Comparison of ENCODE assay signal across 14 cellular contexts in genomic region chr6:43020052-43020705, GRCh38. TPM values are rescaled to one million over a fixed set of nuclear protein-coding genes. Genes with fewer than 3 reads are reported as not detected.
A peak's percentile ranks its signal among the peaks of the same experiment; 100 is the strongest.
DNase-seq lines count a peak whose midpoint lies in the region; ATAC-seq, FAIRE-seq and TF ChIP-seq lines count a peak whose summit lies in the region.
"Had no signal": no experiment of that assay in that cellular context is flagged by ENCODE, and none has a peak within 500 bp of the region (broad histone marks: within the 10 kb centered on the region; RNA-seq: fewer than 3 reads in every experiment).

No MANE protein-coding gene starts in this region.

- DNase-seq in astrocyte (ENCODE audit: low read depth): no peak
- DNase-seq in natural killer cell treated with Interleukin-12 subunit alpha and Interleukin-12 subunit beta and Interleukin-15 and Interleukin-18, amount 100 ng/mL, for 72 hours (ENCODE audit: low spot score): no peak
- no peak for DNase-seq in substantia nigra (lab: John Stamatoyannopoulos, UW)
- DNase-seq in NCI-H748 (lab: John Stamatoyannopoulos, UW; ENCODE audit: unreplicated experiment): no peak
- no peak for DNase-seq in effector CD4-positive, alpha-beta T cell
- DNase-seq: activated CD8-positive, alpha-beta memory T cell treated with anti-CD3 and anti-CD28 coated beads for 24 hours; Calu3; NCI-H446 treated with DMSO at 0.1 percent for 48 hours; SIG-M5 had no signal

- peak overlapping the region in 6 of 11 experiments; percentile 76 to 89 (median 80); a peak in 6 of 22 replicates for H3K27ac ChIP-seq in BLaER1 treated with 17β-estradiol and CSF1 and Interleukin-3, amounts not matched to agents 10 nM and 100 nM
- H3K27ac ChIP-seq in HEK293 (ENCODE audit: extremely low read depth, low read depth, low read length): peak overlapping the region; percentile 86
- H3K27ac ChIP-seq in astrocyte (ENCODE audit: low read depth, low read length): no peak overlapping the region
- no peak overlapping the region for H3K27ac ChIP-seq in substantia nigra (ENCODE audit: low read depth, low read length, poor library complexity, severe bottlenecking)

- CTCF ChIA-PET in HEK293 (lab: Yijun Ruan, JAX): interaction anchor here (0.5 to 2.3 kb wide), 7 partner anchors 10 to 314 kb away, joined by 3 to 11 read pairs (median 4); no protein-coding TSS in a partner anchor

- no peaks in the 10 kb centered on the region for H3K27me3 ChIP-seq in BLaER1 treated with 17β-estradiol and CSF1 and Interleukin-3, amounts not matched to agents 10 nM and 100 nM
- H3K27me3 ChIP-seq in astrocyte (ENCODE audit: insufficient read depth, low read length): no peaks in the 10 kb centered on the region
- H3K27me3 ChIP-seq: MG63, tibial nerve had no signal

- POLR2A ChIA-PET in HEK293 (lab: Yijun Ruan, JAX): interaction anchor here (1.0 to 9.2 kb wide), 13 partner anchors 6 to 124 kb away, joined by 3 to 66 read pairs (median 8); partner anchors contain the start of genes CNPY3, CUL7, KLC4 and KLHDC3

- H3K36me3 ChIP-seq in BLaER1 treated with 17β-estradiol and CSF1 and Interleukin-3, amounts not matched to agents 10 nM and 100 nM: peaks cover 56 to 71% (median 63%) of the 10 kb centered on the region in 11 experiments
- H3K36me3 ChIP-seq in HEK293 (ENCODE audit: control insufficient read depth in 2 of 2, insufficient read depth in 1 of 2, low read length in 2 of 2) (peaks cover 45 to 72% of the 10 kb centered on the region in 2 experiments), astrocyte (ENCODE audit: insufficient read depth, low read length) (peaks cover 28% of the 10 kb centered on the region)

- peaks cover 83% of the 10 kb centered on the region for H3K79me2 ChIP-seq in astrocyte (ENCODE audit: insufficient read depth, low read length)

- no peak for ATAC-seq in natural killer cell treated with Interleukin-12 subunit alpha and Interleukin-12 subunit beta and Interleukin-15 and Interleukin-18, amount 100 ng/mL, for 72 hours
- no peak for ATAC-seq in HG03439 (IDR thresholded peaks at IDR 0.05; ENCODE audit: unreplicated experiment)

- no peak overlapping the region for H3K9ac ChIP-seq in BLaER1 treated with 17β-estradiol and CSF1 and Interleukin-3, amounts not matched to agents 10 nM and 100 nM
- no peak overlapping the region for H3K9ac ChIP-seq in astrocyte (ENCODE audit: low read length)

- H3K4me2 ChIP-seq in BLaER1 treated with 17β-estradiol and CSF1 and Interleukin-3, amounts not matched to agents 10 nM and 100 nM: peak overlapping the region; percentile 60 to 96 (median 85); a peak in 14 of 22 replicates
- H3K4me2 ChIP-seq in astrocyte (ENCODE audit: low read length): no peak overlapping the region

- no peak overlapping the region for H3K4me3 ChIP-seq in BLaER1 treated with 17β-estradiol and CSF1 and Interleukin-3, amounts not matched to agents 10 nM and 100 nM
- no peak overlapping the region for H3K4me3 ChIP-seq in HEK293 (ENCODE audit: low read depth, low read length)
- H3K4me3 ChIP-seq in astrocyte (ENCODE audit: insufficient read depth, low read depth, low read length): no peak overlapping the region

- H4K20me1 ChIP-seq in BLaER1 treated with 17β-estradiol and CSF1 and Interleukin-3, amounts not matched to agents 10 nM and 100 nM: peaks cover 14 to 51% (median 37%) of the 10 kb centered on the region in 11 experiments; a peak in 17 of 22 replicates
- peaks cover 30% of the 10 kb centered on the region for H4K20me1 ChIP-seq in astrocyte (ENCODE audit: insufficient read depth, low read length)

- no peaks in the 10 kb centered on the region for H3K9me3 Mint-ChIP-seq in astrocyte (ENCODE audit: unreplicated experiment)
- no peaks in the 10 kb centered on the region for H3K9me3 Mint-ChIP-seq in natural killer cell treated with Interleukin-12 subunit alpha and Interleukin-12 subunit beta and Interleukin-15 and Interleukin-18, amount 100 ng/mL, for 72 hours

- H2AFZ ChIP-seq in astrocyte (ENCODE audit: low read depth, low read length): no peak overlapping the region

- H3K27ac Mint-ChIP-seq in astrocyte (ENCODE audit: unreplicated experiment): peak overlapping the region; percentile 47
- peak overlapping the region; percentile 40 to 42 for H3K27ac Mint-ChIP-seq in natural killer cell treated with Interleukin-12 subunit alpha and Interleukin-12 subunit beta and Interleukin-15 and Interleukin-18, amount 100 ng/mL, for 72 hours

- H3K4me1 ChIP-seq in BLaER1 treated with 17β-estradiol and CSF1 and Interleukin-3, amounts not matched to agents 10 nM and 100 nM: peaks cover 42 to 76% (median 54%) of the 10 kb centered on the region in 10 experiments
- peaks cover 11% of the 10 kb centered on the region for H3K4me1 ChIP-seq in HEK293 (ENCODE audit: control insufficient read depth, insufficient read depth, low read length)
- H3K4me1 ChIP-seq in astrocyte (ENCODE audit: insufficient read depth, low read length): peaks cover 14% of the 10 kb centered on the region

- FAIRE-seq in astrocyte (lab: Jason Lieb, UNC): no peak

- peak overlapping the region; percentile 64 for H3K4me3 Mint-ChIP-seq in astrocyte (ENCODE audit: unreplicated experiment)
- H3K4me3 Mint-ChIP-seq in natural killer cell treated with Interleukin-12 subunit alpha and Interleukin-12 subunit beta and Interleukin-15 and Interleukin-18, amount 100 ng/mL, for 72 hours: peak overlapping the region; percentile 54

- H3K9me3 ChIP-seq in BLaER1 treated with 17β-estradiol and CSF1 and Interleukin-3, amounts not matched to agents 10 nM and 100 nM (replicated peaks in 1 of 11): no peaks in the 10 kb centered on the region
- no peaks in the 10 kb centered on the region for H3K9me3 ChIP-seq in HEK293 (ENCODE audit: control insufficient read depth, insufficient read depth, low read depth, low read length)
- H3K9me3 ChIP-seq in astrocyte (ENCODE audit: insufficient read depth, low read depth, low read length): no peaks in the 10 kb centered on the region
- H3K9me3 ChIP-seq: MG63, tibial nerve had no signal

- H3K36me3 Mint-ChIP-seq in astrocyte (ENCODE audit: low read depth, unreplicated experiment): peaks cover 11% of the 10 kb centered on the region
- H3K36me3 Mint-ChIP-seq in natural killer cell treated with Interleukin-12 subunit alpha and Interleukin-12 subunit beta and Interleukin-15 and Interleukin-18, amount 100 ng/mL, for 72 hours: peaks cover 17% of the 10 kb centered on the region

- peaks cover 11% of the 10 kb centered on the region for H3K4me1 Mint-ChIP-seq in astrocyte (ENCODE audit: low read depth, unreplicated experiment)
- peaks cover 23 to 32% of the 10 kb centered on the region in 2 donors for H3K4me1 Mint-ChIP-seq in natural killer cell treated with Interleukin-12 subunit alpha and Interleukin-12 subunit beta and Interleukin-15 and Interleukin-18, amount 100 ng/mL, for 72 hours (ENCODE audit: low read depth in 2 of 2)

- TF ChIP-seq CTCF in HEK293 (tag by site-specific recombination; IDR thresholded peaks at IDR 0.05) (no peak), astrocyte (IDR thresholded peaks at IDR 0.05; ENCODE audit: insufficient read depth, low read depth, low read length) (no peak)

- H3K27me3 Mint-ChIP-seq in astrocyte (ENCODE audit: low read depth, unreplicated experiment): no peaks in the 10 kb centered on the region
- H3K27me3 Mint-ChIP-seq in natural killer cell treated with Interleukin-12 subunit alpha and Interleukin-12 subunit beta and Interleukin-15 and Interleukin-18, amount 100 ng/mL, for 72 hours: no peaks in the 10 kb centered on the region

TF ChIP-seq in HEK293, 187 proteins besides CTCF, POLR2A, EP300 and RAD21:
- TF ChIP-seq EGR2 (tag by site-specific recombination; IDR thresholded peaks at IDR 0.05; ENCODE audit: low read depth): peak; percentile 73
- TF ChIP-seq ZNF558 (tag by site-specific recombination; IDR thresholded peaks at IDR 0.05): peak; percentile 57
- no peak for TF ChIP-seq ZNF660 (tag by site-specific recombination; IDR thresholded peaks at IDR 0.05)
- TF ChIP-seq, protein P1, sequence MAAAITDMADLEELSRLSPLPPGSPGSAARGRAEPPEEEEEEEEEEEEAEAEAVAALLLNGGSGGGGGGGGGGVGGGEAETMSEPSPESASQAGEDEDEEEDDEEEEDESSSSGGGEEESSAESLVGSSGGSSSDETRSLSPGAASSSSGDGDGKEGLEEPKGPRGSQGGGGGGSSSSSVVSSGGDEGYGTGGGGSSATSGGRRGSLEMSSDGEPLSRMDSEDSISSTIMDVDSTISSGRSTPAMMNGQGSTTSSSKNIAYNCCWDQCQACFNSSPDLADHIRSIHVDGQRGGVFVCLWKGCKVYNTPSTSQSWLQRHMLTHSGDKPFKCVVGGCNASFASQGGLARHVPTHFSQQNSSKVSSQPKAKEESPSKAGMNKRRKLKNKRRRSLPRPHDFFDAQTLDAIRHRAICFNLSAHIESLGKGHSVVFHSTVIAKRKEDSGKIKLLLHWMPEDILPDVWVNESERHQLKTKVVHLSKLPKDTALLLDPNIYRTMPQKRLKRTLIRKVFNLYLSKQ (tag by site-specific recombination; IDR thresholded peaks at IDR 0.05; ENCODE audit: borderline replicate concordance): no peak
- TF ChIP-seq ZFHX2 (tag by site-specific recombination; conservative IDR thresholded peaks at IDR 0.05): peak; percentile 76
- TF ChIP-seq ZBTB8A (tag by site-specific recombination; IDR thresholded peaks at IDR 0.05): no peak
- no peak for TF ChIP-seq ZNF654 (tag by site-specific recombination; IDR thresholded peaks at IDR 0.05; ENCODE audit: low read depth)
- TF ChIP-seq ZBTB48 (tag by site-specific recombination; IDR thresholded peaks at IDR 0.05): no peak
TF ChIP-seq in HEK293: peak in this region for 3.

RNA-seq across cellular contexts. Expression of gene RRP36, which starts 1.2 kb away (rescaled TPM):
- total RNA-seq in astrocyte: 68.6 and 77.9 TPM in 2 replicates
- total RNA-seq in natural killer cell treated with Interleukin-12 subunit alpha and Interleukin-12 subunit beta and Interleukin-15 and Interleukin-18, amount 100 ng/mL, for 72 hours: 10 to 100 TPM; 86.9 to 96.5 TPM

RNA-seq across cellular contexts. Expression of gene KLHDC3, which starts 6.1 kb away (rescaled TPM):
- 67.4 and 69.6 TPM in 2 replicates for total RNA-seq in astrocyte
- 10 to 100 TPM; 59.6 to 60.8 TPM for total RNA-seq in natural killer cell treated with Interleukin-12 subunit alpha and Interleukin-12 subunit beta and Interleukin-15 and Interleukin-18, amount 100 ng/mL, for 72 hours

RNA-seq across cellular contexts. Expression of gene MEA1, which starts 6.4 kb away (rescaled TPM):
- total RNA-seq in astrocyte: 54.2 and 55.9 TPM in 2 replicates
- total RNA-seq in natural killer cell treated with Interleukin-12 subunit alpha and Interleukin-12 subunit beta and Interleukin-15 and Interleukin-18, amount 100 ng/mL, for 72 hours: 10 to 100 TPM; 55.7 to 77.8 TPM

RNA-seq across cellular contexts. Expression of gene CUL7, which starts 33.5 kb away (rescaled TPM):
- 21.2 and 26.3 TPM in 2 replicates for total RNA-seq in astrocyte
- 1 to 10 TPM; 8.3 to 9.8 TPM for total RNA-seq in natural killer cell treated with Interleukin-12 subunit alpha and Interleukin-12 subunit beta and Interleukin-15 and Interleukin-18, amount 100 ng/mL, for 72 hours

RNA-seq across cellular contexts. Expression of gene PPP2R5D, which starts 35.8 kb away (rescaled TPM):
- total RNA-seq in astrocyte: 48.0 and 53.0 TPM in 2 replicates
- total RNA-seq in natural killer cell treated with Interleukin-12 subunit alpha and Interleukin-12 subunit beta and Interleukin-15 and Interleukin-18, amount 100 ng/mL, for 72 hours: 10 to 100 TPM; 38.9 to 47.8 TPM

Comparison
In these comparisons a context has a peak if more than half of its experiments do, and no peak if none do; other contexts are left out.
1. H3K27ac ChIP-seq: peak in BLaER1 treated with 17β-estradiol and CSF1 and Interleukin-3, amounts not matched to agents 10 nM and 100 nM (6 of 11) and HEK293 (single experiment); none in astrocyte (single experiment) and substantia nigra (single experiment).